ENCODE assay signal across 1 cellular context in genomic region chr14:96629082-96629481, GRCh38.
TF ChIP-seq lines count a peak whose summit lies in the region.

No MANE protein-coding gene starts in this region.

TF ChIP-seq in SK-N-SH, 30 proteins besides CTCF, POLR2A, EP300 and RAD21 (continued from another document):
- no peak for TF ChIP-seq PBX3 (IDR thresholded peaks at IDR 0.05)
- TF ChIP-seq FOXM1 (IDR thresholded peaks at IDR 0.05; ENCODE audit: low read depth): no peak
- no peak for TF ChIP-seq REST (IDR thresholded peaks at IDR 0.05; ENCODE audit: low read depth, low read length)
- TF ChIP-seq RCOR1 (IDR thresholded peaks at IDR 0.05; ENCODE audit: low read length): no peak
- no peak for TF ChIP-seq USF2 (IDR thresholded peaks at IDR 0.05; ENCODE audit: borderline replicate concordance, low read depth, low read length)
- TF ChIP-seq GATA2 (CRISPR knock-in tag; IDR thresholded peaks at IDR 0.05): no peak
- TF ChIP-seq FOSL2 (IDR thresholded peaks at IDR 0.05; ENCODE audit: borderline replicate concordance, low read depth): no peak
- TF ChIP-seq POLR2AphosphoS5 (IDR thresholded peaks at IDR 0.05; ENCODE audit: low read depth, low read length): no peak
- no peak for TF ChIP-seq NFIC (IDR thresholded peaks at IDR 0.05; ENCODE audit: borderline replicate concordance)
- TF ChIP-seq JUND (IDR thresholded peaks at IDR 0.05): no peak
- TF ChIP-seq TAF1 (IDR thresholded peaks at IDR 0.05; ENCODE audit: borderline replicate concordance, low read depth, low read length): no peak
- no peak for TF ChIP-seq TEAD4 (IDR thresholded peaks at IDR 0.05; ENCODE audit: borderline replicate concordance, insufficient read depth)
